In the genomic region with DNA sequence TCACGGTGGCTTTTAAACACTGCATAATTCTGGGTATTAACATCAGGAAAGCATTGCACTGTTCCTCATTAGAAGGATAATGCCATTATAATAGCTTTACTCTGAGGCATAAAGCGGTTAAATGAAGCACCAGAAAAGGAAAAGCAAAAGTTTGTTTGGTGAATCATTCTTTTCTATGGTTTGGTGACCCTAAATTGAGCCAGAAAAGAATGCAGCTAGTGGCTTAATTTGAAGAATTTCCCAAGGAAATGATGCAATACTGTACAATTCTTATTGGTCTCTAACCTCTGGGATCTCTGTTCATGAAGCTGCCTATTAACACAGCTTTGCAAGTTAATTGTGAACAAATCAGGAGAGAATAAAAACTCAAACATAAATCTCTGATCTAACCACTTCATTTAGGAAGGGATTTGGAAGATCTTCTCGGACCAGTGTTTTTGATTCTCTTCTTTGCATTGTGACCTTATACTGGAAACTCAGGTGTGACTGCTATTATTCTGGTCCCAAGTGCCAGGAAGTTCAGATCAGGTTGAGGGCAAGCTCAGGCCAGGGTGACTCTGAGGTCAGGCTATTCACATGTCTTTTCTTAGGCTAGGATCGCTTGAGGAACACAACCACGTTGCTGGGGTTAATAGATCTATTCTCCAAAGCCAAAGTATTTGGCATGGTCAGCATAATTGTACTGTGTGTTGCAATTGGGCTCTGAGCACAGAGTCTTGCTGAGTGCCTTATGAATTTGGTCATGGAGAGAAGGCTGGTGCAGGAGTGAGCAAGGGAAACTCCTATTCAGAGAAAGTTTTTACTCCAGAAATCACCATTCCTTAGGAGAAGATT, we compare ENCODE assay signal across 9 cellular contexts. TPM values are rescaled to one million over a fixed set of nuclear protein-coding genes. Genes with fewer than 3 reads are reported as not detected.
A peak's percentile ranks its signal among the peaks of the same experiment; 100 is the strongest.
DNase-seq lines count a peak whose midpoint lies in the region; ATAC-seq, FAIRE-seq and TF ChIP-seq lines count a peak whose summit lies in the region.
"Had no signal": no experiment of that assay in that cellular context is flagged by ENCODE, and none has a peak within 500 bp of the region (broad histone marks: within the 10 kb centered on the region; RNA-seq: fewer than 3 reads in every experiment).

No MANE protein-coding gene starts in this region.

- TF ChIP-seq CTCF in A549 (IDR thresholded peaks at IDR 0.05) (no peak), astrocyte (IDR thresholded peaks at IDR 0.05; ENCODE audit: insufficient read depth, low read depth, low read length) (no peak), keratinocyte (optimal IDR thresholded peaks at IDR 0.05 in 1 of 3, IDR thresholded peaks at IDR 0.05 in 1 of 3, conservative IDR thresholded peaks at IDR 0.05 in 1 of 3; ENCODE audit: extremely low read depth in 1 of 3, insufficient read depth in 2 of 3, low read length in 3 of 3) (no peak), lower leg skin (IDR thresholded peaks at IDR 0.05) (no peak)

- H3K4me2 ChIP-seq in A549, result peak overlapping the region; percentile 64
- H3K4me2 ChIP-seq in astrocyte (ENCODE audit: low read length), result peak overlapping the region; percentile 76
- peak overlapping the region; percentile 25 for H3K4me2 ChIP-seq in keratinocyte (ENCODE audit: control insufficient read depth, extremely low read depth, insufficient read depth, low read depth, low read length)

- 62% methylated on average over 5 of the region's 5 CpGs for WGBS in A549 (ENCODE audit: missing lambda C conversion rate)
- 31 to 38% methylated on average over 5 of the region's 5 CpGs for WGBS in lower leg skin, 2 donors

- peaks cover 45% of the 10 kb centered on the region for H3K4me1 Mint-ChIP-seq in astrocyte (ENCODE audit: low read depth, unreplicated experiment)

- H3K27me3 ChIP-seq in astrocyte (ENCODE audit: insufficient read depth, low read length) (no peaks in the 10 kb centered on the region), keratinocyte (ENCODE audit: control insufficient read depth, extremely low read depth, insufficient read depth, low read length) (no peaks in the 10 kb centered on the region)

- H2AFZ ChIP-seq in astrocyte (ENCODE audit: low read depth, low read length) (no peak overlapping the region), keratinocyte (ENCODE audit: control insufficient read depth, low read length) (no peak overlapping the region)

- peak overlapping the region; percentile 79 for H3K9ac ChIP-seq in astrocyte (ENCODE audit: low read length)
- no peak overlapping the region for H3K9ac ChIP-seq in keratinocyte (ENCODE audit: control insufficient read depth, extremely low read depth, insufficient read depth, low read length)

- no peak overlapping the region for H3K4me3 ChIP-seq in A549
- H3K4me3 ChIP-seq in astrocyte (ENCODE audit: insufficient read depth, low read depth, low read length), result no peak overlapping the region
- no peak overlapping the region for H3K4me3 ChIP-seq in keratinocyte (ENCODE audit: control insufficient read depth in 2 of 3, extremely low read depth in 1 of 3, insufficient read depth in 2 of 3, low read depth in 1 of 3, low read length in 3 of 3)
- H3K4me3 ChIP-seq in lower leg skin (ENCODE audit: low read depth, poor library complexity, severe bottlenecking), result no peak overlapping the region

- peak; percentile 30 to 59; a peak in 3 of 6 replicates for ATAC-seq in A549
- no peak for ATAC-seq in HG02884 (IDR thresholded peaks at IDR 0.05; ENCODE audit: unreplicated experiment)

- POLR2A ChIA-PET in A549 (lab: Yijun Ruan, JAX), result interaction anchor here (0.9 kb wide), 1 partner anchor 12 kb away, joined by 5 read pairs; no protein-coding TSS in a partner anchor

- TF ChIP-seq POLR2A in A549 (IDR thresholded peaks at IDR 0.05; ENCODE audit: low read length) (no peak), lower leg skin (IDR thresholded peaks at IDR 0.05) (no peak)

- TF ChIP-seq EP300 in A549 (IDR thresholded peaks at IDR 0.05), result no peak

- peak overlapping the region; percentile 52 to 85 for H3K27ac ChIP-seq in A549
- H3K27ac ChIP-seq in astrocyte (ENCODE audit: low read depth, low read length), result peak overlapping the region; percentile 99
- H3K27ac ChIP-seq in keratinocyte (ENCODE audit: control insufficient read depth, insufficient read depth, low read length), result peak overlapping the region; percentile 37

- no peaks in the 10 kb centered on the region for H3K36me3 Mint-ChIP-seq in astrocyte (ENCODE audit: low read depth, unreplicated experiment)

- peak overlapping the region; percentile 47 for H3K4me3 Mint-ChIP-seq in astrocyte (ENCODE audit: unreplicated experiment)
- H3K4me3 Mint-ChIP-seq: activated CD4-positive, alpha-beta T cell treated with anti-CD3 and anti-CD28 coated beads, Interleukin-2, amount 10 ng/mL, durations not matched to agents 7 days and 5 days had no signal

- H3K9me1 ChIP-seq in keratinocyte (ENCODE audit: control insufficient read depth, extremely low read depth, insufficient read depth, low read length), result no peaks in the 10 kb centered on the region

- dilution Hi-C loops in keratinocyte (cut with MboI; ENCODE audit: extremely low pct_ligation_motif_present, low sequenced_read_pairs), result loop anchor here (25.0 kb wide), 1 partner anchor 178 kb away; no protein-coding TSS in a partner anchor

- no peaks in the 10 kb centered on the region for H4K20me1 ChIP-seq in astrocyte (ENCODE audit: insufficient read depth, low read length)
- H4K20me1 ChIP-seq in keratinocyte (ENCODE audit: control insufficient read depth, extremely low read depth, insufficient read depth, low read length), result no peaks in the 10 kb centered on the region

- FAIRE-seq in A549 (lab: Jason Lieb, UNC), result no peak
- peak; percentile 91 for FAIRE-seq in astrocyte (lab: Jason Lieb, UNC)
- peak; percentile 71 for FAIRE-seq in keratinocyte (lab: Jason Lieb, UNC)

- H3K27ac Mint-ChIP-seq in astrocyte (ENCODE audit: unreplicated experiment), result peak overlapping the region; percentile 99
- H3K27ac Mint-ChIP-seq: activated CD4-positive, alpha-beta T cell treated with anti-CD3 and anti-CD28 coated beads, Interleukin-2, amount 10 ng/mL, durations not matched to agents 7 days and 5 days had no signal

- H3K4me1 ChIP-seq in A549 (peaks cover 35% of the 10 kb centered on the region), astrocyte (ENCODE audit: insufficient read depth, low read length) (peaks cover 44% of the 10 kb centered on the region), keratinocyte (ENCODE audit: control insufficient read depth, extremely low read depth, insufficient read depth, low read length) (peaks cover 39% of the 10 kb centered on the region)

- peaks cover 6% of the 10 kb centered on the region for H3K9me3 Mint-ChIP-seq in astrocyte (ENCODE audit: unreplicated experiment)

- CTCF ChIA-PET in A549 (lab: Yijun Ruan, JAX), result interaction anchor here (0.9 kb wide), 1 partner anchor 24 kb away, joined by 3 read pairs; no protein-coding TSS in a partner anchor

- no peaks in the 10 kb centered on the region for H3K79me2 ChIP-seq in astrocyte (ENCODE audit: insufficient read depth, low read length)
- H3K79me2 ChIP-seq in keratinocyte (ENCODE audit: control insufficient read depth, insufficient read depth, low read length), result no peaks in the 10 kb centered on the region

- H3K36me3 ChIP-seq in astrocyte (ENCODE audit: insufficient read depth, low read length) (no peaks in the 10 kb centered on the region), keratinocyte (ENCODE audit: control insufficient read depth in 2 of 2, extremely low read depth in 1 of 2, insufficient read depth in 2 of 2, low read length in 2 of 2) (no peaks in the 10 kb centered on the region)

- TF ChIP-seq RAD21 in A549 (conservative IDR thresholded peaks at IDR 0.05 in 1 of 2, IDR thresholded peaks at IDR 0.05 in 1 of 2), result no peak

- intact Hi-C loops in lower leg skin (cut with DNase I; ENCODE audit: low total_unique reads), result no loop called here

- H3K9me3 ChIP-seq in A549, result no peaks in the 10 kb centered on the region; the same call in 2 of the 3 replicates
- H3K9me3 ChIP-seq in astrocyte (ENCODE audit: insufficient read depth, low read depth, low read length), result peaks cover 3% of the 10 kb centered on the region
- no peaks in the 10 kb centered on the region for H3K9me3 ChIP-seq in keratinocyte (ENCODE audit: control insufficient read depth, low read depth, low read length)

- no peak for DNase-seq in A549 (ENCODE audit: low read depth in 1 of 2, low spot score in 1 of 2)
- peak; percentile 92 for DNase-seq in HS-5 (ENCODE audit: low read depth)
- peak; percentile 95 for DNase-seq in astrocyte (ENCODE audit: low read depth)
- no peak for DNase-seq in keratinocyte (ENCODE audit: low read depth, low spot score)
- DNase-seq in activated effector memory CD4-positive, alpha-beta T cell treated with Interleukin-2 at 50 U/mL for 16 hours, result no peak
- no peak for DNase-seq in lower leg skin (ENCODE audit: low spot score in 2 of 2)
- DNase-seq in D341Med (ENCODE audit: low spot score), result no peak
- DNase-seq: activated CD4-positive, alpha-beta T cell treated with anti-CD3 and anti-CD28 coated beads, Interleukin-2, amount 10 ng/mL, durations not matched to agents 7 days and 5 days had no signal

- no peaks in the 10 kb centered on the region for H3K27me3 Mint-ChIP-seq in astrocyte (ENCODE audit: low read depth, unreplicated experiment)

TF ChIP-seq in A549, 52 proteins besides CTCF, POLR2A, EP300 and RAD21 (continues in another document):
- TF ChIP-seq EHMT2 (IDR thresholded peaks at IDR 0.05; ENCODE audit: low read depth) (no peak), ZFP36 (IDR thresholded peaks at IDR 0.05; ENCODE audit: borderline replicate concordance, partially characterized antibody) (no peak), EHF (CRISPR knock-in tag; IDR thresholded peaks at IDR 0.05) (no peak), BHLHE40 (IDR thresholded peaks at IDR 0.05; ENCODE audit: low read depth, low read length) (no peak)
- TF ChIP-seq, protein P1, sequence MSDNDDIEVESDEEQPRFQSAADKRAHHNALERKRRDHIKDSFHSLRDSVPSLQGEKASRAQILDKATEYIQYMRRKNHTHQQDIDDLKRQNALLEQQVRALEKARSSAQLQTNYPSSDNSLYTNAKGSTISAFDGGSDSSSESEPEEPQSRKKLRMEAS (IDR thresholded peaks at IDR 0.05), result no peak

RNA-seq across cellular contexts. Expression of gene DLG1, which starts 11.3 kb away (rescaled TPM):
- polyA plus RNA-seq in A549 (2011; rRNA removed), result 33.9 and 40.7 TPM in 2 replicates
- 5.9 and 6.8 TPM in 2 replicates for polyA plus RNA-seq in A549 (2012; cell fraction: cytosol; rRNA removed)
- polyA plus RNA-seq in A549 (2012; cell fraction: nucleus; rRNA removed), result 8.1 and 10.2 TPM in 2 replicates
- polyA plus RNA-seq in A549 (2017; fragmentation: RNase III; extraction: RNeasy Plus Mini Kit Qiagen cat#74134 plus additional on column Dnase treatment), result 26.4 to 29.6 TPM (median 27.0 TPM) in 3 replicates
- polyA minus RNA-seq in A549 (2011; rRNA and poly(A)+ RNA removed), result 24.7 and 31.8 TPM in 2 replicates
- 161 and 210 TPM in 2 replicates for total RNA-seq in astrocyte
- polyA plus RNA-seq in keratinocyte, result 103 to 139 TPM (median 129 TPM) in 3 replicates
- polyA plus RNA-seq in keratinocyte (2011; ENCODE audit: low read depth), result 76.2 TPM
- polyA plus RNA-seq in keratinocyte (2011; cell fraction: cytosol; rRNA removed), result 71.7 and 167 TPM in 2 replicates
- polyA plus RNA-seq in keratinocyte (2011; cell fraction: nucleus; rRNA removed), result 219 and 249 TPM in 2 replicates
- polyA plus RNA-seq in keratinocyte (2012; ENCODE audit: low replicate concordance), result 65.5 and 113 TPM in 2 replicates
- polyA minus RNA-seq in keratinocyte, result 95.2 to 298 TPM (median 184 TPM) in 3 replicates
- 84.0 TPM for polyA minus RNA-seq in keratinocyte (2011; cell fraction: cytosol; rRNA and poly(A)+ RNA removed)
- polyA minus RNA-seq in keratinocyte (2011; cell fraction: nucleus; rRNA and poly(A)+ RNA removed), result 330 and 756 TPM in 2 replicates
- 10 to 100 TPM; 71.4 to 96.7 (median 88.5) TPM for total RNA-seq in lower leg skin

Comparison
In these comparisons a context has a peak if more than half of its experiments do, and no peak if none do; other contexts are left out.
1. DNase-seq: peak in HS-5 (single experiment) and astrocyte (single experiment); none in A549 (0 of 2), keratinocyte (single experiment), activated effector memory CD4-positive, alpha-beta T cell treated with Interleukin-2 at 50 U/mL for 16 hours (single experiment), lower leg skin (0 of 2) and D341Med (single experiment).
2. H3K27ac ChIP-seq: peak in every context shown above with its lines; median percentile 99 in astrocyte; 68 in A549; 37 in keratinocyte.
3. H3K4me2 ChIP-seq: peak in every context shown above with its lines; median percentile 76 in astrocyte; 64 in A549; 25 in keratinocyte.